12 cellular contexts compared by ENCODE assay signal in the genomic region with DNA sequence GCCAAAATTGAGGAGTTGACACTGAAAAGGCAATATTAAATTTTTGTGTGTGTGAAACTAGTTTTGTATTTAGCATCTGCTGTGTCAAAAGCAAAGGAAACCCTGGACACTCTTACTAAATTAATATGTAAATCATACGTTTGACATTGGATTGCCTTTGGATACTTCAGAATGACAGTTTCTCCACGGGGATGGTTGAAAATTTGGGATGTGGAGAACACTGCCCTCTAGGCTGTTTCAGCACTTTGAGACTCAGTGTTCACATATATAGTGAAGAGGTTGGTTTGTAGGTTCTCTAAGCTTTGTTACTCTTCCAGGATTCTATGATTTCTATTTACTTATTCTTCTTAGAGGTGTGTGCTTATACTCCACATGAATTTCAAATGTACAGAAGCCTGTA. TPM values are rescaled to one million over a fixed set of nuclear protein-coding genes. Genes with fewer than 3 reads are reported as not detected.
A peak's percentile ranks its signal among the peaks of the same experiment; 100 is the strongest.
DNase-seq lines count a peak whose midpoint lies in the region; ATAC-seq and TF ChIP-seq lines count a peak whose summit lies in the region.
"Had no signal": no experiment of that assay in that cellular context is flagged by ENCODE, and none has a peak within 500 bp of the region (broad histone marks: within the 10 kb centered on the region; RNA-seq: fewer than 3 reads in every experiment).

No MANE protein-coding gene starts in this region.

- H3K4me1 Mint-ChIP-seq in endodermal cell, result peaks cover 9% of the 10 kb centered on the region
- H3K4me1 Mint-ChIP-seq in activated naive CD8-positive, alpha-beta T cell treated with anti-CD3 and anti-CD28 coated beads, Interleukin-2, amount 50 U/mL, for 24 hours, result no peaks in the 10 kb centered on the region

- H3K9me3 ChIP-seq in OCI-LY3 (ENCODE audit: insufficient read depth, low read length) (no peaks in the 10 kb centered on the region), endodermal cell (ENCODE audit: control insufficient read depth, low read length) (no peaks in the 10 kb centered on the region), osteoblast (ENCODE audit: low read depth, low read length) (no peaks in the 10 kb centered on the region)
- H3K9me3 ChIP-seq: A549, esophagus squamous epithelium, SJSA1 had no signal

- H3K4me2 ChIP-seq in OCI-LY3 (ENCODE audit: low read length) (no peak overlapping the region), osteoblast (ENCODE audit: insufficient read depth, low read length) (no peak overlapping the region)
- H3K4me2 ChIP-seq: A549 had no signal

- no peaks in the 10 kb centered on the region for H4K20me1 ChIP-seq in OCI-LY3 (ENCODE audit: insufficient read depth, low read length)
- H4K20me1 ChIP-seq in osteoblast (ENCODE audit: insufficient read depth, low read length), result no peaks in the 10 kb centered on the region

- no peak overlapping the region for H3K9ac ChIP-seq in OCI-LY3 (ENCODE audit: low read length)
- H3K9ac ChIP-seq in endodermal cell (ENCODE audit: extremely low read depth, low read length, poor library complexity, severe bottlenecking), result no peak overlapping the region

- no peak overlapping the region for H3K4me3 Mint-ChIP-seq in endodermal cell
- no peak overlapping the region for H3K4me3 Mint-ChIP-seq in activated naive CD8-positive, alpha-beta T cell treated with anti-CD3 and anti-CD28 coated beads, Interleukin-2, amount 50 U/mL, for 24 hours

- H3K4me1 ChIP-seq in OCI-LY3 (ENCODE audit: low read length), result no peaks in the 10 kb centered on the region
- no peaks in the 10 kb centered on the region for H3K4me1 ChIP-seq in endodermal cell (ENCODE audit: control insufficient read depth, insufficient read depth, low read length)
- H3K4me1 ChIP-seq in osteoblast (ENCODE audit: insufficient read depth, low read length), result peaks cover 7% of the 10 kb centered on the region
- H3K4me1 ChIP-seq: SJSA1 had no signal

- H3K27me3 Mint-ChIP-seq in endodermal cell (ENCODE audit: insufficient read depth), result peaks cover 35% of the 10 kb centered on the region
- peaks cover 29% of the 10 kb centered on the region for H3K27me3 Mint-ChIP-seq in activated naive CD8-positive, alpha-beta T cell treated with anti-CD3 and anti-CD28 coated beads, Interleukin-2, amount 50 U/mL, for 24 hours

- no peaks in the 10 kb centered on the region for H3K36me3 Mint-ChIP-seq in endodermal cell (ENCODE audit: low read depth)
- no peaks in the 10 kb centered on the region for H3K36me3 Mint-ChIP-seq in activated naive CD8-positive, alpha-beta T cell treated with anti-CD3 and anti-CD28 coated beads, Interleukin-2, amount 50 U/mL, for 24 hours (ENCODE audit: low read depth)

- WGBS in endodermal cell (ENCODE audit: insufficient coverage in 1 of 2, insufficient read length in 1 of 2), 2 experiments, result 26 to 50% methylated on average over 2 of the region's 2 CpGs

- ATAC-seq in activated naive CD8-positive, alpha-beta T cell treated with anti-CD3 and anti-CD28 coated beads, Interleukin-2, amount 50 U/mL, for 24 hours, result no peak
- ATAC-seq: A549, left cardiac atrium had no signal

- H3K9me3 Mint-ChIP-seq in endodermal cell, result no peaks in the 10 kb centered on the region
- H3K9me3 Mint-ChIP-seq in activated naive CD8-positive, alpha-beta T cell treated with anti-CD3 and anti-CD28 coated beads, Interleukin-2, amount 50 U/mL, for 24 hours, result peaks cover 4% of the 10 kb centered on the region

- no peak overlapping the region for H3K27ac Mint-ChIP-seq in endodermal cell
- H3K27ac Mint-ChIP-seq in activated naive CD8-positive, alpha-beta T cell treated with anti-CD3 and anti-CD28 coated beads, Interleukin-2, amount 50 U/mL, for 24 hours, result no peak overlapping the region

- H2AFZ ChIP-seq in OCI-LY3 (ENCODE audit: low read depth, low read length), result no peak overlapping the region
- H2AFZ ChIP-seq in osteoblast (ENCODE audit: low read length), result no peak overlapping the region

- no peaks in the 10 kb centered on the region for H3K79me2 ChIP-seq in OCI-LY3 (ENCODE audit: low read length)
- H3K79me2 ChIP-seq in osteoblast (ENCODE audit: insufficient read depth, low read length), result no peaks in the 10 kb centered on the region

- H3K4me3 ChIP-seq in OCI-LY3 (ENCODE audit: low read length) (no peak overlapping the region), endodermal cell (ENCODE audit: low read length) (no peak overlapping the region), osteoblast (ENCODE audit: insufficient read depth, low read length) (no peak overlapping the region)
- H3K4me3 ChIP-seq: A549, SJSA1 had no signal

- H3K27me3 ChIP-seq in OCI-LY3 (ENCODE audit: low read depth, low read length) (no peaks in the 10 kb centered on the region), endodermal cell (ENCODE audit: control insufficient read depth, insufficient read depth, low read length, poor library complexity, severe bottlenecking) (peaks cover 30% of the 10 kb centered on the region), osteoblast (ENCODE audit: insufficient read depth, low read length) (peaks cover 27% of the 10 kb centered on the region)

- TF ChIP-seq CTCF in OCI-LY3 (IDR thresholded peaks at IDR 0.05; ENCODE audit: low read depth, low read length), result peak; percentile 32; the same call in 1 of the 2 replicates
- peak; percentile 65 for TF ChIP-seq CTCF in endodermal cell (conservative IDR thresholded peaks at IDR 0.05)
- no peak for TF ChIP-seq CTCF in osteoblast (IDR thresholded peaks at IDR 0.05; ENCODE audit: extremely low read depth, low read depth, low read length)

- DNase-seq in NCI-H1694 treated with DMSO at 0.1 percent for 48 hours (lab: John Stamatoyannopoulos, UW) (peak; percentile 20), NCI-H1694 (lab: John Stamatoyannopoulos, UW) (no peak), endodermal cell (no peak), osteoblast (ENCODE audit: insufficient read length, low spot score, missing footprints) (peak; percentile 80), DMS53 (lab: John Stamatoyannopoulos, UW) (no peak)
- no peak for DNase-seq in activated CD4-positive, CD25-positive, alpha-beta regulatory T cell treated with anti-CD3 and anti-CD28 coated beads, Interleukin-2, amount 50 U/mL, for 72 hours
- DNase-seq in activated naive CD8-positive, alpha-beta T cell treated with anti-CD3 and anti-CD28 coated beads, Interleukin-2, amount 50 U/mL, for 24 hours, result no peak
- DNase-seq: esophagus squamous epithelium, left cardiac atrium had no signal

- H3K36me3 ChIP-seq in OCI-LY3 (replicated peaks; ENCODE audit: low read depth, low read length), result no peaks in the 10 kb centered on the region
- no peaks in the 10 kb centered on the region for H3K36me3 ChIP-seq in endodermal cell (ENCODE audit: control insufficient read depth, insufficient read depth, low read length)
- H3K36me3 ChIP-seq in osteoblast (ENCODE audit: insufficient read depth, low read length), result no peaks in the 10 kb centered on the region
- H3K36me3 ChIP-seq: esophagus squamous epithelium, SJSA1 had no signal

- H3K27ac ChIP-seq in OCI-LY3 (ENCODE audit: low read length) (no peak overlapping the region), endodermal cell (ENCODE audit: low read depth, low read length) (no peak overlapping the region), osteoblast (ENCODE audit: low read depth, low read length) (no peak overlapping the region)
- H3K27ac ChIP-seq: A549, esophagus squamous epithelium, SJSA1 had no signal

RNA-seq across cellular contexts. Expression of gene ROBO2, which starts 3.0 kb away (rescaled TPM):
- total RNA-seq in endodermal cell (1 to 10 TPM; 2.5 to 2.9 TPM), osteoblast (under 0.01 and 0.36 TPM in 2 replicates)
- 23.3 TPM for polyA plus RNA-seq in endodermal cell (2013, experiment 1 of 2)
- polyA plus RNA-seq in endodermal cell (2013, experiment 2 of 2), result 21.1 TPM
- total RNA-seq: SJSA1 had no signal

Comparison
In these comparisons a context has a peak if more than half of its experiments do, and no peak if none do; other contexts are left out.
1. DNase-seq: peak in NCI-H1694 treated with DMSO at 0.1 percent for 48 hours (single experiment) and osteoblast (single experiment); none in NCI-H1694 (single experiment), endodermal cell (single experiment), activated CD4-positive, CD25-positive, alpha-beta regulatory T cell treated with anti-CD3 and anti-CD28 coated beads, Interleukin-2, amount 50 U/mL, for 72 hours (single experiment), DMS53 (single experiment) and activated naive CD8-positive, alpha-beta T cell treated with anti-CD3 and anti-CD28 coated beads, Interleukin-2, amount 50 U/mL, for 24 hours (single experiment).